1 cellular context compared by ENCODE assay signal in genomic region chr7:65770473-65771163, GRCh38.
TF ChIP-seq lines count a peak whose summit lies in the region.

No MANE protein-coding gene starts in this region.

TF ChIP-seq in HepG2, 621 proteins besides CTCF, POLR2A, EP300 and RAD21 (continued from another document and continues in another):
- peak; percentile 43 for TF ChIP-seq ZNF883 (CRISPR knock-in tag; IDR thresholded peaks at IDR 0.05; ENCODE audit: not compliant biosample characterization)
- peak; percentile 64 for TF ChIP-seq ZNF574 (CRISPR knock-in tag; IDR thresholded peaks at IDR 0.05)
- TF ChIP-seq ZMAT3 (CRISPR knock-in tag; conservative IDR thresholded peaks at IDR 0.05), result peak; percentile 74; the same call in 1 of the 2 replicates
- peak; percentile 55; the same call in 1 of the 2 replicates for TF ChIP-seq ZNF607 (CRISPR knock-in tag; IDR thresholded peaks at IDR 0.05; ENCODE audit: borderline replicate concordance)
- peak; percentile 84; the same call in 1 of the 2 replicates for TF ChIP-seq ARID4A (CRISPR knock-in tag; IDR thresholded peaks at IDR 0.05; ENCODE audit: borderline replicate concordance)
- peak; percentile 54 for TF ChIP-seq HMGXB3 (CRISPR knock-in tag; IDR thresholded peaks at IDR 0.05; ENCODE audit: borderline replicate concordance)
- TF ChIP-seq ZNF740 (CRISPR knock-in tag; IDR thresholded peaks at IDR 0.05), result peak; percentile 83
- TF ChIP-seq NR1H2 (CRISPR knock-in tag; IDR thresholded peaks at IDR 0.05; ENCODE audit: borderline replicate concordance, low read depth), result peak; percentile 66; the same call in 1 of the 2 replicates
- peak; percentile 45; the same call in 1 of the 2 replicates for TF ChIP-seq YEATS4 (CRISPR knock-in tag; IDR thresholded peaks at IDR 0.05; ENCODE audit: borderline replicate concordance)
- peak; percentile 60 for TF ChIP-seq KAT8 (CRISPR knock-in tag; IDR thresholded peaks at IDR 0.05)
- TF ChIP-seq KLF12 (CRISPR knock-in tag; IDR thresholded peaks at IDR 0.05; ENCODE audit: borderline replicate concordance), result peak; percentile 53; the same call in 1 of the 2 replicates
- peak; percentile 56; the same call in 1 of the 2 replicates for TF ChIP-seq KMT2A (CRISPR knock-in tag; IDR thresholded peaks at IDR 0.05)
- TF ChIP-seq ZNF503 (CRISPR knock-in tag; IDR thresholded peaks at IDR 0.05), result peak; percentile 33; the same call in 1 of the 2 replicates
- peak; percentile 41 for TF ChIP-seq THAP11 (CRISPR knock-in tag; IDR thresholded peaks at IDR 0.05)
- peak; percentile 66; the same call in 1 of the 2 replicates for TF ChIP-seq ZGPAT (CRISPR knock-in tag; IDR thresholded peaks at IDR 0.05)
- peak; percentile 50; the same call in 1 of the 2 replicates for TF ChIP-seq MXD4 (CRISPR knock-in tag; IDR thresholded peaks at IDR 0.05)
- TF ChIP-seq ZSCAN29 (CRISPR knock-in tag; conservative IDR thresholded peaks at IDR 0.05), result 0 out of 2 replicates have a peak, but pooled peaks have one; percentile 37
- 0 out of 2 replicates have a peak, but pooled peaks have one; percentile 67 for TF ChIP-seq ZNF225 (CRISPR knock-in tag; IDR thresholded peaks at IDR 0.05)
- TF ChIP-seq POGK (CRISPR knock-in tag; conservative IDR thresholded peaks at IDR 0.05), result peak; percentile 64; the same call in 1 of the 2 replicates
- peak; percentile 25; the same call in 1 of the 2 replicates for TF ChIP-seq MAX (IDR thresholded peaks at IDR 0.05)
- peak; percentile 52; the same call in 1 of the 2 replicates for TF ChIP-seq BORCS8-MEF2B (CRISPR knock-in tag; IDR thresholded peaks at IDR 0.05)
- peak; percentile 88 for TF ChIP-seq ZFX (CRISPR knock-in tag; IDR thresholded peaks at IDR 0.05; ENCODE audit: low read depth)
- peak; percentile 63; the same call in 1 of the 2 replicates for TF ChIP-seq ZFP91 (CRISPR knock-in tag; IDR thresholded peaks at IDR 0.05; ENCODE audit: borderline replicate concordance)
